12 cellular contexts compared by ENCODE assay signal in genomic region chr6:122129313-122130025, GRCh38.
"Had no signal": no experiment of that assay in that cellular context is flagged by ENCODE, and none has a peak within 500 bp of the region (broad histone marks: within the 10 kb centered on the region; RNA-seq: fewer than 3 reads in every experiment).

No MANE protein-coding gene starts in this region.

- DNase-seq: activated CD4-positive, alpha-beta memory T cell treated with anti-CD3 and anti-CD28 coated beads, Interleukin-2, amount 10 ng/mL, durations not matched to agents 7 days and 5 days; activated CD4-positive, CD25-positive, alpha-beta regulatory T cell treated with anti-CD3 and anti-CD28 coated beads, Interleukin-2, amount 50 U/mL, for 72 hours; activated naive CD8-positive, alpha-beta T cell treated with anti-CD3 and anti-CD28 coated beads, Interleukin-2, amount 10 ng/mL, durations not matched to agents 7 days and 5 days; effector CD4-positive, alpha-beta T cell; naive thymus-derived CD4-positive, alpha-beta T cell; occipital lobe; tibial artery; uterus had no signal

- H3K27me3 ChIP-seq: tibial artery, uterus had no signal

- H3K4me1 ChIP-seq: uterus had no signal

- ATAC-seq: naive thymus-derived CD4-positive, alpha-beta T cell; stimulated activated memory B cell treated with anti-CD40 and anti-IgM and Interleukin-4, amounts not matched to agents 10 μg/mL and 1 μg/mL and 100 μg/mL, for 72 hours had no signal

- H3K9me3 ChIP-seq: tibial artery, uterus had no signal

- H3K36me3 ChIP-seq: tibial artery, uterus had no signal

- H3K4me3 ChIP-seq: coronary artery, lung, skin epidermis, tibial artery, uterus had no signal

- H3K27ac ChIP-seq: coronary artery, skin epidermis, uterus had no signal
